19 cellular contexts compared by ENCODE assay signal in genomic region chr20:19991826-19992225, GRCh38. TPM values are rescaled to one million over a fixed set of nuclear protein-coding genes. Genes with fewer than 3 reads are reported as not detected.
A peak's percentile ranks its signal among the peaks of the same experiment; 100 is the strongest.
DNase-seq lines count a peak whose midpoint lies in the region; ATAC-seq and TF ChIP-seq lines count a peak whose summit lies in the region.
"Had no signal": no experiment of that assay in that cellular context is flagged by ENCODE, and none has a peak within 500 bp of the region (broad histone marks: within the 10 kb centered on the region; RNA-seq: fewer than 3 reads in every experiment).

No MANE protein-coding gene starts in this region.

- DNase-seq in M059J (ENCODE audit: low read depth), result peak; percentile 46
- DNase-seq in choroid plexus epithelial cell (ENCODE audit: low read depth), result peak; percentile 37
- no peak for DNase-seq in osteoblast (ENCODE audit: insufficient read length, low spot score, missing footprints)
- DNase-seq in testis, result no peak
- DNase-seq in central memory CD4-positive, alpha-beta T cell, result no peak
- DNase-seq in NCI-H345 (lab: John Stamatoyannopoulos, UW), result no peak
- DNase-seq: activated B cell treated with CpG ODN at 0.5 μM for 24 hours; adrenal gland; NCI-H2171; NCI-H82; ovary; RPMI8226; stimulated activated CD4-positive, alpha-beta T cell treated with anti-CD3 and anti-CD28 coated beads, Interleukin-4, amount 100 ng/mL, for 1 hour; substantia nigra; T-helper 2 cell had no signal

- WGBS in testis, 2 donors, result 76 to 79% methylated on average over 2 of the region's 2 CpGs

- peaks cover 67% of the 10 kb centered on the region for H3K79me2 ChIP-seq in osteoblast (ENCODE audit: insufficient read depth, low read length)

- H3K4me1 ChIP-seq in BLaER1 treated with 17β-estradiol and CSF1 and Interleukin-3, amounts not matched to agents 10 nM and 100 nM, result peaks cover 56 to 100% (median 76%) of the 10 kb centered on the region in 10 experiments
- H3K4me1 ChIP-seq in osteoblast (ENCODE audit: insufficient read depth, low read length), result peaks cover 53% of the 10 kb centered on the region
- peaks cover 28% of the 10 kb centered on the region for H3K4me1 ChIP-seq in testis

- H3K36me3 ChIP-seq in BLaER1 treated with 17β-estradiol and CSF1 and Interleukin-3, amounts not matched to agents 10 nM and 100 nM, result peaks cover 11 to 100% (median 96%) of the 10 kb centered on the region in 11 experiments; a peak in 21 of 22 replicates
- H3K36me3 ChIP-seq in osteoblast (ENCODE audit: insufficient read depth, low read length), result peaks cover 25% of the 10 kb centered on the region
- H3K36me3 ChIP-seq in testis (ENCODE audit: low read depth, missing control alignments), result no peaks in the 10 kb centered on the region
- H3K36me3 ChIP-seq: ovary had no signal

- no peak overlapping the region for H3K4me3 ChIP-seq in BLaER1 treated with 17β-estradiol and CSF1 and Interleukin-3, amounts not matched to agents 10 nM and 100 nM
- no peak overlapping the region for H3K4me3 ChIP-seq in choroid plexus epithelial cell (ENCODE audit: low read depth, low read length)
- H3K4me3 ChIP-seq in osteoblast (ENCODE audit: insufficient read depth, low read length), result no peak overlapping the region
- H3K4me3 ChIP-seq in testis, result no peak overlapping the region
- H3K4me3 ChIP-seq: adrenal gland, GM23338, ovary had no signal

- no peaks in the 10 kb centered on the region for H3K27me3 ChIP-seq in BLaER1 treated with 17β-estradiol and CSF1 and Interleukin-3, amounts not matched to agents 10 nM and 100 nM
- H3K27me3 ChIP-seq in osteoblast (ENCODE audit: insufficient read depth, low read length), result no peaks in the 10 kb centered on the region
- no peaks in the 10 kb centered on the region for H3K27me3 ChIP-seq in testis
- H3K27me3 ChIP-seq: adrenal gland, ovary had no signal

- peak overlapping the region in 4 of 11 experiments; percentile 23 to 49 (median 36); a peak in 6 of 22 replicates for H3K27ac ChIP-seq in BLaER1 treated with 17β-estradiol and CSF1 and Interleukin-3, amounts not matched to agents 10 nM and 100 nM
- H3K27ac ChIP-seq in osteoblast (ENCODE audit: low read depth, low read length) (peak overlapping the region; percentile 95), testis (no peak overlapping the region)
- H3K27ac ChIP-seq: KMS-11 had no signal

- H4K20me1 ChIP-seq in BLaER1 treated with 17β-estradiol and CSF1 and Interleukin-3, amounts not matched to agents 10 nM and 100 nM, result peaks cover 2 to 85% (median 82%) of the 10 kb centered on the region in 11 experiments; a peak in 21 of 22 replicates
- H4K20me1 ChIP-seq in osteoblast (ENCODE audit: insufficient read depth, low read length), result peaks cover under 1% of the 10 kb centered on the region

- peak overlapping the region; percentile 30 to 91 (median 54); a peak in 16 of 22 replicates for H3K4me2 ChIP-seq in BLaER1 treated with 17β-estradiol and CSF1 and Interleukin-3, amounts not matched to agents 10 nM and 100 nM
- peak overlapping the region; percentile 28 for H3K4me2 ChIP-seq in osteoblast (ENCODE audit: insufficient read depth, low read length)
- H3K4me2 ChIP-seq: GM23338, KMS-11 had no signal

- intact Hi-C loops in testis (cut with DNase I; ENCODE audit: low total_unique reads), result loop anchor here (10.0 kb wide), 1 partner anchor 207 kb away; no protein-coding TSS in a partner anchor

- TF ChIP-seq CTCF in choroid plexus epithelial cell (conservative IDR thresholded peaks at IDR 0.05; ENCODE audit: low read depth, low read length), result no peak
- TF ChIP-seq CTCF in osteoblast (IDR thresholded peaks at IDR 0.05; ENCODE audit: extremely low read depth, low read depth, low read length), result no peak
- no peak for TF ChIP-seq CTCF in testis (IDR thresholded peaks at IDR 0.05)

- no peaks in the 10 kb centered on the region for H3K9me3 ChIP-seq in BLaER1 treated with 17β-estradiol and CSF1 and Interleukin-3, amounts not matched to agents 10 nM and 100 nM (replicated peaks in 1 of 11)
- H3K9me3 ChIP-seq in osteoblast (ENCODE audit: low read depth, low read length), result no peaks in the 10 kb centered on the region
- no peaks in the 10 kb centered on the region for H3K9me3 ChIP-seq in testis
- H3K9me3 ChIP-seq: adrenal gland, ovary had no signal

- ATAC-seq in HG02798 (IDR thresholded peaks at IDR 0.05; ENCODE audit: poor library complexity, unreplicated experiment), result no peak
- ATAC-seq: GM23338 had no signal

- peak overlapping the region in 3 of 11 experiments; percentile 7 to 73 (median 10); a peak in 2 of 22 replicates for H3K9ac ChIP-seq in BLaER1 treated with 17β-estradiol and CSF1 and Interleukin-3, amounts not matched to agents 10 nM and 100 nM
- H3K9ac ChIP-seq: KMS-11 had no signal

- H2AFZ ChIP-seq in osteoblast (ENCODE audit: low read length), result no peak overlapping the region
- H2AFZ ChIP-seq: GM23338 had no signal

- TF ChIP-seq POLR2A in testis (IDR thresholded peaks at IDR 0.05), result no peak

RNA-seq across cellular contexts. Expression of gene NAA20, which starts 25.3 kb away (rescaled TPM):
- total RNA-seq in M059J (2014; rRNA removed; shearing (Covaris generic)), result 103 and 135 TPM in 2 replicates
- total RNA-seq in osteoblast, result 32.6 and 43.3 TPM in 2 replicates
- total RNA-seq in testis, result 10 to 100 TPM; 41.3 to 53.9 TPM
- polyA plus RNA-seq in testis (ENCODE audit: insufficient read depth, low read depth, low replicate concordance), result 176 TPM

Comparison
In these comparisons a context has a peak if more than half of its experiments do, and no peak if none do; other contexts are left out.
1. DNase-seq: peak in M059J (single experiment) and choroid plexus epithelial cell (single experiment); none in osteoblast (single experiment), testis (single experiment), central memory CD4-positive, alpha-beta T cell (single experiment) and NCI-H345 (single experiment).